In genomic region chr7:4024133-4024532, GRCh38 we compare ENCODE assay signal across 26 cellular contexts.
"Had no signal": no experiment of that assay in that cellular context is flagged by ENCODE, and none has a peak within 500 bp of the region (broad histone marks: within the 10 kb centered on the region; RNA-seq: fewer than 3 reads in every experiment).

No MANE protein-coding gene starts in this region.

- H3K27ac ChIP-seq: neural progenitor cell, parathyroid adenoma, psoas muscle, right lobe of liver, sigmoid colon, stomach, thyroid gland, tibial nerve, upper lobe of left lung, vagina had no signal

- H3K9me3 Mint-ChIP-seq: natural killer cell; stimulated activated naive CD8-positive, alpha-beta T cell treated with anti-CD3 and anti-CD28 coated beads, Interleukin-15, Interleukin-2, amounts not matched to agents 100 ng/mL and 50 ng/mL, for 24 hours had no signal

- DNase-seq: naive thymus-derived CD4-positive, alpha-beta T cell; natural killer cell; occipital lobe; psoas muscle; right cardiac atrium; sigmoid colon; small intestine; stimulated activated CD4-positive, alpha-beta T cell treated with anti-CD3 and anti-CD28 coated beads, Interleukin-15, amount 100 ng/mL, for 24 hours; stimulated activated CD4-positive, alpha-beta T cell treated with anti-CD3 and anti-CD28 coated beads, Interleukin-2, amount 100 ng/mL, for 24 hours; stimulated activated CD4-positive, alpha-beta T cell treated with anti-CD3 and anti-CD28 coated beads, Interleukin-2, amount 100 ng/mL, for 48 hours; stimulated activated CD4-positive, alpha-beta T cell treated with anti-CD3 and anti-CD28 coated beads, Interleukin-4, amount 100 ng/mL, for 24 hours; stimulated activated naive B cell treated with anti-CD40 and anti-IgM and Interleukin-4, amounts not matched to agents 10 μg/mL and 1 μg/mL and 100 μg/mL, for 72 hours; stimulated activated naive CD4-positive, alpha-beta T cell treated with Interleukin-2 at 50 U/mL for 16 hours; stomach; thyroid gland; trophoblast cell; upper lobe of left lung had no signal

- H3K27me3 ChIP-seq: neural progenitor cell, right lobe of liver, sigmoid colon, stomach, thyroid gland, tibial nerve, upper lobe of left lung, vagina had no signal

- H3K4me3 ChIP-seq: neural progenitor cell, psoas muscle, right lobe of liver, sigmoid colon, stomach, thoracic aorta, thyroid gland, tibial nerve, upper lobe of left lung, vagina had no signal

- H3K9me3 ChIP-seq: psoas muscle, right lobe of liver, sigmoid colon, thoracic aorta, thyroid gland had no signal

- H3K27me3 Mint-ChIP-seq: stimulated activated naive CD8-positive, alpha-beta T cell treated with anti-CD3 and anti-CD28 coated beads, Interleukin-15, Interleukin-2, amounts not matched to agents 100 ng/mL and 50 ng/mL, for 24 hours had no signal

- H3K36me3 Mint-ChIP-seq: natural killer cell; stimulated activated effector memory CD8-positive, alpha-beta T cell treated with anti-CD3 and anti-CD28 coated beads, Interleukin-12 subunit alpha, Interleukin-12 subunit beta, amount 100 ng/mL, for 72 hours had no signal

- H3K27ac Mint-ChIP-seq: naive thymus-derived CD4-positive, alpha-beta T cell; natural killer cell; neural progenitor cell; stimulated activated effector memory CD8-positive, alpha-beta T cell treated with anti-CD3 and anti-CD28 coated beads, Interleukin-12 subunit alpha, Interleukin-12 subunit beta, amount 100 ng/mL, for 72 hours; stimulated activated naive B cell treated with anti-CD40 and anti-IgM and Interleukin-4, amounts not matched to agents 10 μg/mL and 1 μg/mL and 100 μg/mL, for 72 hours; stimulated activated naive CD8-positive, alpha-beta T cell treated with anti-CD3 and anti-CD28 coated beads, Interleukin-15, Interleukin-2, amounts not matched to agents 100 ng/mL and 50 ng/mL, for 24 hours had no signal

- H3K36me3 ChIP-seq: neural progenitor cell, right lobe of liver, sigmoid colon, stomach, thoracic aorta, thyroid gland, upper lobe of left lung, vagina had no signal

- H3K4me1 ChIP-seq: neural progenitor cell, parathyroid adenoma, psoas muscle, right lobe of liver, stomach, thyroid gland, tibial nerve, upper lobe of left lung, vagina had no signal

- ATAC-seq: naive thymus-derived CD4-positive, alpha-beta T cell; natural killer cell; psoas muscle; right cardiac atrium; right lobe of liver; stimulated activated effector memory CD8-positive, alpha-beta T cell treated with anti-CD3 and anti-CD28 coated beads, Interleukin-12 subunit alpha, Interleukin-12 subunit beta, amount 100 ng/mL, for 72 hours; stimulated activated naive B cell treated with anti-CD40 and anti-IgM and Interleukin-4, amounts not matched to agents 10 μg/mL and 1 μg/mL and 100 μg/mL, for 72 hours had no signal

- H3K4me3 Mint-ChIP-seq: naive thymus-derived CD4-positive, alpha-beta T cell; natural killer cell; nephron; neural progenitor cell; stimulated activated effector memory CD8-positive, alpha-beta T cell treated with anti-CD3 and anti-CD28 coated beads, Interleukin-12 subunit alpha, Interleukin-12 subunit beta, amount 100 ng/mL, for 72 hours; stimulated activated naive B cell treated with anti-CD40 and anti-IgM and Interleukin-4, amounts not matched to agents 10 μg/mL and 1 μg/mL and 100 μg/mL, for 72 hours; stimulated activated naive CD8-positive, alpha-beta T cell treated with anti-CD3 and anti-CD28 coated beads, Interleukin-15, Interleukin-2, amounts not matched to agents 100 ng/mL and 50 ng/mL, for 24 hours had no signal

- H3K4me1 Mint-ChIP-seq: natural killer cell; stimulated activated effector memory CD8-positive, alpha-beta T cell treated with anti-CD3 and anti-CD28 coated beads, Interleukin-12 subunit alpha, Interleukin-12 subunit beta, amount 100 ng/mL, for 72 hours; stimulated activated naive B cell treated with anti-CD40 and anti-IgM and Interleukin-4, amounts not matched to agents 10 μg/mL and 1 μg/mL and 100 μg/mL, for 72 hours had no signal
